In the genomic region with DNA sequence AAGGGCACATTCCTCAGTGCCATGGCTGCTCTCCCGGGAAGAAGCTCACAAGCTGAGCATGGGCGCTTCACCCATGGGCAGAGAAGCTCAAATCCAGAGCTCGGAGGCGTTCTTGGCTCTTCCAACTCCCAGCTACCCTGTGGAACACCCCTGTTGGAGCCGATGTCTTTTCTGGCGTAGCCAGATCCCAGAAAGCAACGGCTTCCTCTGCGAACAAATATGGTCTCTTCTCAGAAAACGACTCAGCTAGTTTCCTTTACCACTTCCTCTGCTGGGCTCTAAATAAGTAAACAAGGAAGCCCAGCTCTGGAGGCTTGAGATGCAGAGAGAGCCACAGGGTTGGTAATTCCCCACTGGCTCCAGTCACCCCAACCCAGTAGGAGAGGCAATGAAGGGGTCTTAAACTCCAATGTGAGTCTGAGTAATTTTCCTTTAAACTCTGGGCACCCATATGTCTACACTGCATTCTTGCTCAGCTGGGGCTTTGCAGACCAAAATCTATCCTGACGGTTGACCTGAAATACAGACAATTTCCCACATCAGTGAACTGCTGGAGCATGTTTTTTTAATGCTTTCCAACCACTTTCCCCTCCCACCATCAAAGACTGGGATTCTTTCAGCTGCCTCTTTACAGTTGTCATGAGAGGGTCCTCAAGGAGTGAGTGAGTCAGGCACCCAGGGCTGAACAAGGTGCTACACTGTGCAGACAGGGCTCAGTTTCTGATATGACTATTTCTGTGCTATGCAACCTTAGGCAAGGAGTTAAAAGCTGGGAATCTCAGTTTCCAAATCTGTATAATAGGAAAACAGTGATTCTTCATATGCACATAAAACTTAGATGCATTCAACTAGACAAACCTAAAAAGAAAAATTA, we compare ENCODE assay signal across 1 cellular context.
A peak's percentile ranks its signal among the peaks of the same experiment; 100 is the strongest.
TF ChIP-seq lines count a peak whose summit lies in the region.

A gene (minus strand): TSS at position 189 of the 874 bp plus-strand sequence. CDS start 166 bp downstream, at position 23.

TF ChIP-seq in GM12878, 131 proteins besides CTCF, POLR2A, EP300 and RAD21 (continued from another document):
- TF ChIP-seq, protein P1, sequence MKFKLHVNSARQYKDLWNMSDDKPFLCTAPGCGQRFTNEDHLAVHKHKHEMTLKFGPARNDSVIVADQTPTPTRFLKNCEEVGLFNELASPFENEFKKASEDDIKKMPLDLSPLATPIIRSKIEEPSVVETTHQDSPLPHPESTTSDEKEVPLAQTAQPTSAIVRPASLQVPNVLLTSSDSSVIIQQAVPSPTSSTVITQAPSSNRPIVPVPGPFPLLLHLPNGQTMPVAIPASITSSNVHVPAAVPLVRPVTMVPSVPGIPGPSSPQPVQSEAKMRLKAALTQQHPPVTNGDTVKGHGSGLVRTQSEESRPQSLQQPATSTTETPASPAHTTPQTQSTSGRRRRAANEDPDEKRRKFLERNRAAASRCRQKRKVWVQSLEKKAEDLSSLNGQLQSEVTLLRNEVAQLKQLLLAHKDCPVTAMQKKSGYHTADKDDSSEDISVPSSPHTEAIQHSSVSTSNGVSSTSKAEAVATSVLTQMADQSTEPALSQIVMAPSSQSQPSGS (IDR thresholded peaks at IDR 0.05; ENCODE audit: low read length), result no peak; the same call in 1 of the 2 replicates
- TF ChIP-seq SPI1 (IDR thresholded peaks at IDR 0.05; ENCODE audit: borderline replicate concordance, insufficient read depth, low read depth, low read length) (peak; percentile 90), TCF3 (IDR thresholded peaks at IDR 0.05; ENCODE audit: borderline replicate concordance, insufficient read depth, low read depth, low read length) (no peak)
- TF ChIP-seq, protein P2, sequence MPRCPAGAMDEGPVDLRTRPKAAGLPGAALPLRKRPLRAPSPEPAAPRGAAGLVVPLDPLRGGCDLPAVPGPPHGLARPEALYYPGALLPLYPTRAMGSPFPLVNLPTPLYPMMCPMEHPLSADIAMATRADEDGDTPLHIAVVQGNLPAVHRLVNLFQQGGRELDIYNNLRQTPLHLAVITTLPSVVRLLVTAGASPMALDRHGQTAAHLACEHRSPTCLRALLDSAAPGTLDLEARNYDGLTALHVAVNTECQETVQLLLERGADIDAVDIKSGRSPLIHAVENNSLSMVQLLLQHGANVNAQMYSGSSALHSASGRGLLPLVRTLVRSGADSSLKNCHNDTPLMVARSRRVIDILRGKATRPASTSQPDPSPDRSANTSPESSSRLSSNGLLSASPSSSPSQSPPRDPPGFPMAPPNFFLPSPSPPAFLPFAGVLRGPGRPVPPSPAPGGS (IDR thresholded peaks at IDR 0.05; ENCODE audit: borderline replicate concordance, insufficient read depth, low read depth, low read length, poor library complexity, severe bottlenecking), result no peak
